In genomic region chr11:85694385-85694980, GRCh38 we compare ENCODE assay signal across 8 cellular contexts. TPM values are rescaled to one million over a fixed set of nuclear protein-coding genes. Genes with fewer than 3 reads are reported as not detected.
DNase-seq lines count a peak whose midpoint lies in the region; ATAC-seq and TF ChIP-seq lines count a peak whose summit lies in the region.

No MANE protein-coding gene starts in this region.

- H3K27me3 Mint-ChIP-seq in CD4-positive, CD25-positive, alpha-beta regulatory T cell, result peaks cover 18% of the 10 kb centered on the region
- H3K27me3 Mint-ChIP-seq in neural progenitor cell (ENCODE audit: insufficient read depth, low read depth), result no peaks in the 10 kb centered on the region

- H2AFZ ChIP-seq in neural progenitor cell (replicated peaks), result no peak overlapping the region

- H3K4me1 Mint-ChIP-seq in CD4-positive, CD25-positive, alpha-beta regulatory T cell, result peaks cover 5 to 11% (median 9%) of the 10 kb centered on the region in 4 donors
- no peaks in the 10 kb centered on the region for H3K4me1 Mint-ChIP-seq in neural progenitor cell

- no peaks in the 10 kb centered on the region for H3K79me2 ChIP-seq in neural progenitor cell (ENCODE audit: low read depth)

- H3K36me3 Mint-ChIP-seq in CD4-positive, CD25-positive, alpha-beta regulatory T cell, result peaks cover 7% of the 10 kb centered on the region
- H3K36me3 Mint-ChIP-seq in neural progenitor cell, result no peaks in the 10 kb centered on the region

- TF ChIP-seq CTCF in dorsolateral prefrontal cortex (IDR thresholded peaks at IDR 0.05 in 54 of 56, conservative IDR thresholded peaks at IDR 0.05 in 2 of 56; ENCODE audit: low read depth in 1 of 56, partially characterized antibody in 56 of 56), result peak in 55 of 56 donors; percentile 56 to 90 (median 69)
- peak; percentile 63 for TF ChIP-seq CTCF in neural progenitor cell (IDR thresholded peaks at IDR 0.05)

- H3K9me3 Mint-ChIP-seq in CD4-positive, CD25-positive, alpha-beta regulatory T cell, result no peaks in the 10 kb centered on the region
- no peaks in the 10 kb centered on the region for H3K9me3 Mint-ChIP-seq in neural progenitor cell

- intact Hi-C loops in dorsolateral prefrontal cortex (cut with DNase I), result loop anchor here in 1 of 2 donors (5.0 to 10.0 kb wide), 3 partner anchors 118 to 250 kb away; partner anchors contain the start of genes CCDC83 and SYTL2

- H3K27ac Mint-ChIP-seq in CD4-positive, CD25-positive, alpha-beta regulatory T cell, result no peak overlapping the region
- H3K27ac Mint-ChIP-seq in neural progenitor cell, result no peak overlapping the region

- H3K4me2 ChIP-seq in neural progenitor cell, result no peak overlapping the region

- no peak overlapping the region for H3K9ac ChIP-seq in neural progenitor cell

- H3K27me3 ChIP-seq in CD4-positive, CD25-positive, alpha-beta regulatory T cell (ENCODE audit: control insufficient read depth, insufficient read depth, low read length), result peaks cover 4% of the 10 kb centered on the region
- no peaks in the 10 kb centered on the region for H3K27me3 ChIP-seq in dorsolateral prefrontal cortex
- H3K27me3 ChIP-seq in neural progenitor cell, result no peaks in the 10 kb centered on the region

- H4K20me1 ChIP-seq in neural progenitor cell (ENCODE audit: low read depth), result no peaks in the 10 kb centered on the region

- no peak overlapping the region for H3K27ac ChIP-seq in CD4-positive, CD25-positive, alpha-beta regulatory T cell (ENCODE audit: insufficient read depth, low read length, poor library complexity, severe bottlenecking)
- H3K27ac ChIP-seq in dorsolateral prefrontal cortex (peak overlapping the region in 2 of 59 donors; percentile 7 to 11), neural progenitor cell (no peak overlapping the region)

- H3K4me3 Mint-ChIP-seq in CD4-positive, CD25-positive, alpha-beta regulatory T cell, result no peak overlapping the region
- H3K4me3 Mint-ChIP-seq in neural progenitor cell, result no peak overlapping the region

- H3K36me3 ChIP-seq in CD4-positive, CD25-positive, alpha-beta regulatory T cell (ENCODE audit: control insufficient read depth, insufficient read depth, low read length), result no peaks in the 10 kb centered on the region
- H3K36me3 ChIP-seq in neural progenitor cell, result no peaks in the 10 kb centered on the region

- H3K4me3 ChIP-seq in CD4-positive, CD25-positive, alpha-beta regulatory T cell (ENCODE audit: low read depth, low read length), result no peak overlapping the region
- H3K4me3 ChIP-seq in dorsolateral prefrontal cortex, result no peak overlapping the region
- no peak overlapping the region for H3K4me3 ChIP-seq in neural progenitor cell

- DNase-seq in CD4-positive, CD25-positive, alpha-beta regulatory T cell, result peak in 2 of 3 donors; percentile 53 to 69
- DNase-seq in NCI-H82 (lab: John Stamatoyannopoulos, UW) (peak; percentile 5), dorsolateral prefrontal cortex (no peak), neural progenitor cell (ENCODE audit: low spot score) (peak; percentile 31), DMS79 treated with DMSO at 0.1 percent for 48 hours (lab: John Stamatoyannopoulos, UW) (no peak)

- peaks cover 4% of the 10 kb centered on the region for H3K4me1 ChIP-seq in CD4-positive, CD25-positive, alpha-beta regulatory T cell (ENCODE audit: control insufficient read depth, insufficient read depth, low read length, poor library complexity, severe bottlenecking)
- H3K4me1 ChIP-seq in neural progenitor cell, result no peaks in the 10 kb centered on the region

- no peaks in the 10 kb centered on the region for H3K9me3 ChIP-seq in CD4-positive, CD25-positive, alpha-beta regulatory T cell (ENCODE audit: control insufficient read depth in 2 of 2, low read length in 2 of 2)
- H3K9me3 ChIP-seq in neural progenitor cell (ENCODE audit: low read depth), result no peaks in the 10 kb centered on the region

- no peaks in the 10 kb centered on the region for H3F3A ChIP-seq in neural progenitor cell (ENCODE audit: low read depth)

- peak; percentile 28 to 55 for ATAC-seq in CD4-positive, CD25-positive, alpha-beta regulatory T cell (ENCODE audit: low read depth in 2 of 2)
- peak; percentile 55 for ATAC-seq in GM18861 (IDR thresholded peaks at IDR 0.05; ENCODE audit: unreplicated experiment)
- no peak for ATAC-seq in HG03521 (IDR thresholded peaks at IDR 0.05; ENCODE audit: unreplicated experiment)
- no peak for ATAC-seq in GM21447 (IDR thresholded peaks at IDR 0.05; ENCODE audit: unreplicated experiment)

RNA-seq across cellular contexts. Expression of gene CCDC89, which starts 8.5 kb away (rescaled TPM):
- not detected for total RNA-seq in CD4-positive, CD25-positive, alpha-beta regulatory T cell
- polyA plus RNA-seq in CD4-positive, CD25-positive, alpha-beta regulatory T cell, result not detected
- 1 to 10 TPM in 113 of 120 experiments, under 1 TPM in 7; 0.56 to 3.8 (median 1.9) TPM for total RNA-seq in dorsolateral prefrontal cortex
- total RNA-seq in neural progenitor cell (ENCODE audit: low replicate concordance), result 0.31 TPM in 1 of 2 replicates, not detected in the other

RNA-seq across cellular contexts. Expression of gene CREBZF, which starts 29.6 kb away (rescaled TPM):
- total RNA-seq in CD4-positive, CD25-positive, alpha-beta regulatory T cell, result 57.0 TPM
- 10 to 100 TPM; 12.1 to 15.4 (median 13.8) TPM for polyA plus RNA-seq in CD4-positive, CD25-positive, alpha-beta regulatory T cell
- total RNA-seq in dorsolateral prefrontal cortex (10 to 100 TPM; 41.8 to 87.2 (median 58.4) TPM), neural progenitor cell (ENCODE audit: low replicate concordance) (109 and 113 TPM in 2 replicates)

RNA-seq across cellular contexts. Expression of gene TMEM126A, which starts 46.7 kb away (rescaled TPM):
- 22.3 TPM for total RNA-seq in CD4-positive, CD25-positive, alpha-beta regulatory T cell
- 10 to 100 TPM; 69.2 to 78.7 (median 73.0) TPM for polyA plus RNA-seq in CD4-positive, CD25-positive, alpha-beta regulatory T cell
- 10 to 100 TPM; 17.2 to 40.6 (median 27.3) TPM for total RNA-seq in dorsolateral prefrontal cortex
- total RNA-seq in neural progenitor cell (ENCODE audit: low replicate concordance), result 32.6 and 47.9 TPM in 2 replicates

Comparison
In these comparisons a context has a peak if more than half of its experiments do, and no peak if none do; other contexts are left out.
1. ATAC-seq: peak in CD4-positive, CD25-positive, alpha-beta regulatory T cell (2 of 2) and GM18861 (single experiment); none in HG03521 (single experiment) and GM21447 (single experiment).
2. DNase-seq: peak in CD4-positive, CD25-positive, alpha-beta regulatory T cell (2 of 3), NCI-H82 (single experiment) and neural progenitor cell (single experiment); none in dorsolateral prefrontal cortex (0 of 10) and DMS79 treated with DMSO at 0.1 percent for 48 hours (single experiment).